ENCODE assay signal across 12 cellular contexts in the genomic region with DNA sequence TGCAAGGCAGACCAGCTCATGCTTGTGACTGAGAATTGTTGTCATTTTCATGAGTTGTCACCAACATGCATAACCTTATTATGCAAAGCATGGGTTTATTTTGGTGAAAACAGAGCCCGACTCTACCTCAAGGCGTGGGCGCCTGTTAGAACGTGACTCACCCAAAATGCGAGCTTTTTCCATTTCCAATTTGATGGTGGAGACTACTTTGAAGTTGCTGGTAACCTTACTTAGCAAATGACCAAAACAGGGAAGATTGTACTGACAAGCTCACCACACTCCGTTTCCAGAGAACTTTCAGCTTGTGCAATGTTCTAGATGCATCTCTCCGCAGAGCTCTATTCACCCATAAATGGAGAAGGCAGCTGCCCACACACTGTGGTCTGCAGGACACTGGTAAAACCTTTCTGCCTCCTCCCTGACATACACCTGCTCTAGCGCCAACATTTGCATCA.
A peak's percentile ranks its signal among the peaks of the same experiment; 100 is the strongest.
DNase-seq lines count a peak whose midpoint lies in the region; ATAC-seq and FAIRE-seq lines count a peak whose summit lies in the region.
"Had no signal": no experiment of that assay in that cellular context is flagged by ENCODE, and none has a peak within 500 bp of the region (broad histone marks: within the 10 kb centered on the region; RNA-seq: fewer than 3 reads in every experiment).

No MANE protein-coding gene starts in this region.

- ATAC-seq in GM19452 (IDR thresholded peaks at IDR 0.05; ENCODE audit: unreplicated experiment) (peak; percentile 80), HG03135 (IDR thresholded peaks at IDR 0.05; ENCODE audit: unreplicated experiment) (peak; percentile 82)

- peaks cover 34% of the 10 kb centered on the region for H3K4me1 Mint-ChIP-seq in activated T-cell treated with anti-CD3 and anti-CD28 coated beads, Interleukin-2, amount 50 U/mL, for 24 hours (ENCODE audit: low read depth)

- peaks cover 25% of the 10 kb centered on the region for H3K27me3 Mint-ChIP-seq in activated T-cell treated with anti-CD3 and anti-CD28 coated beads, Interleukin-2, amount 50 U/mL, for 24 hours

- H3K4me3 Mint-ChIP-seq in activated T-cell treated with anti-CD3 and anti-CD28 coated beads, Interleukin-2, amount 50 U/mL, for 24 hours: peak overlapping the region; percentile 51
- H3K4me3 Mint-ChIP-seq: activated naive CD4-positive, alpha-beta T cell treated with anti-CD3 and anti-CD28 coated beads, Interleukin-2, amount 50 U/mL, for 24 hours had no signal

- H3K36me3 Mint-ChIP-seq in activated T-cell treated with anti-CD3 and anti-CD28 coated beads, Interleukin-2, amount 50 U/mL, for 24 hours (ENCODE audit: low read depth): no peaks in the 10 kb centered on the region
- H3K36me3 Mint-ChIP-seq: activated naive CD4-positive, alpha-beta T cell treated with anti-CD3 and anti-CD28 coated beads, Interleukin-2, amount 50 U/mL, for 24 hours had no signal

- peak; percentile 73 for DNase-seq in activated T-cell treated with anti-CD3 and anti-CD28 coated beads, Interleukin-2, amount 50 U/mL, for 24 hours
- peak; percentile 3 to 21 for DNase-seq in stimulated activated CD8-positive, alpha-beta memory T cell treated with anti-CD3 and anti-CD28 coated beads, Interleukin-4, amount 100 ng/mL, for 4 hours (ENCODE audit: low read depth in 2 of 2, low spot score in 1 of 2)
- DNase-seq in NCI-H1436 (lab: John Stamatoyannopoulos, UW) (no peak), HTR-8/SVneo (ENCODE audit: insufficient read length, low spot score) (no peak), hippocampal formation (lab: John Stamatoyannopoulos, UW) (no peak), COR-L47 (lab: John Stamatoyannopoulos, UW) (no peak)
- DNase-seq: foreskin melanocyte, NCI-H1417 treated with DMSO at 0.1 percent for 48 hours had no signal

- H3K9me3 Mint-ChIP-seq in activated T-cell treated with anti-CD3 and anti-CD28 coated beads, Interleukin-2, amount 50 U/mL, for 24 hours: no peaks in the 10 kb centered on the region
- H3K9me3 Mint-ChIP-seq: activated naive CD4-positive, alpha-beta T cell treated with anti-CD3 and anti-CD28 coated beads, Interleukin-2, amount 50 U/mL, for 24 hours had no signal

- H3K27ac Mint-ChIP-seq in activated T-cell treated with anti-CD3 and anti-CD28 coated beads, Interleukin-2, amount 50 U/mL, for 24 hours: peak overlapping the region; percentile 91
- H3K27ac Mint-ChIP-seq: activated naive CD4-positive, alpha-beta T cell treated with anti-CD3 and anti-CD28 coated beads, Interleukin-2, amount 50 U/mL, for 24 hours; progenitor cell of endocrine pancreas had no signal

- no peak for FAIRE-seq in HTR-8/SVneo (lab: Jason Lieb, UNC)

Comparison
In these comparisons a context has a peak if more than half of its experiments do, and no peak if none do; other contexts are left out.
1. DNase-seq: peak in activated T-cell treated with anti-CD3 and anti-CD28 coated beads, Interleukin-2, amount 50 U/mL, for 24 hours (single experiment) and stimulated activated CD8-positive, alpha-beta memory T cell treated with anti-CD3 and anti-CD28 coated beads, Interleukin-4, amount 100 ng/mL, for 4 hours (2 of 2); none in NCI-H1436 (single experiment), HTR-8/SVneo (single experiment), hippocampal formation (0 of 2) and COR-L47 (single experiment).